Comparison of ENCODE assay signal across 18 cellular contexts in the genomic region with DNA sequence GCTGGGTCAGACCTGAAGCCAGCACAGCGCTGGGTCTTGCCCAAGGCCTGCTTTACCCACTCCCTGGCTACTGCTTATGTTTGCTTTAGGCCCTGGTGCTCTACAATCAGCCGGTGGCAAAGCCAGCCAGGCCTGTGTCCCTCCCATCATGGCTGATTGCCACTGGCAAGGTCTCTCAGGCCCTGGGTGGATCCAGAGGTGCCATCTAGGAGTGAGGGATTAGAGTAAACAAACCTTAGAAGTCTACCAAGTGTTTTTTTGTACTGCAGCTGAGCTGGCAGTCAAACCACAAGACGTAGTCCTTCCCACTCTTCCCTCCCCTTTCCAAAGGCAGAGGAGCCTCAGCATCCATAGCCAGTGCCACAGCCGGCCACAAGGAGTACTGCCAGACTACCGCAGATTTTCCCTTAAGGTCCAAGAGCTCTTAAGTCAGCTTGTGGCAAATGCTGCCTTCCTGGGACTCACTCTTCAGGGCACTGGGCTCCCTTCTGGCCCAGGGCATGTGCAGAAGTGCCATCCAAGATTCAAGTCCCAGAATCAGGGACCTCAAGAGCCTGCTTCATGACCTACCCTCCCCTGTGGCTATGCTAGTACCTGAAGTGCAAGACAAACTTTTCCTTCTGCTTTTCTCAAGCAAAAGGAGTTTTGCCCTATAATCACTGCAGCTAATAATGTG. TPM values are rescaled to one million over a fixed set of nuclear protein-coding genes. Genes with fewer than 3 reads are reported as not detected.
DNase-seq lines count a peak whose midpoint lies in the region; ATAC-seq and TF ChIP-seq lines count a peak whose summit lies in the region.
"Had no signal": no experiment of that assay in that cellular context is flagged by ENCODE, and none has a peak within 500 bp of the region (broad histone marks: within the 10 kb centered on the region; RNA-seq: fewer than 3 reads in every experiment).

No MANE protein-coding gene starts in this region.

- H3K79me2 ChIP-seq in hepatocyte, result no peaks in the 10 kb centered on the region

- TF ChIP-seq EP300 in stomach (IDR thresholded peaks at IDR 0.05), result no peak

- no peak overlapping the region for H3K9ac ChIP-seq in liver (ENCODE audit: low read depth in 1 of 2, low read length in 2 of 2)

- H3K9me3 ChIP-seq in body of pancreas, result no peaks in the 10 kb centered on the region
- no peaks in the 10 kb centered on the region for H3K9me3 ChIP-seq in liver (ENCODE audit: control insufficient read depth in 4 of 4, low read length in 3 of 4)
- H3K9me3 ChIP-seq in stomach, result no peaks in the 10 kb centered on the region
- no peaks in the 10 kb centered on the region for H3K9me3 ChIP-seq in BE2C
- H3K9me3 ChIP-seq in hepatocyte (ENCODE audit: low read depth), result no peaks in the 10 kb centered on the region
- H3K9me3 ChIP-seq: upper lobe of left lung had no signal

- H3K27me3 ChIP-seq in body of pancreas (no peaks in the 10 kb centered on the region), liver (ENCODE audit: control insufficient read depth in 4 of 4, insufficient read depth in 4 of 4, low read length in 3 of 4) (no peaks in the 10 kb centered on the region), stomach (no peaks in the 10 kb centered on the region), BE2C (no peaks in the 10 kb centered on the region), hepatocyte (no peaks in the 10 kb centered on the region)
- H3K27me3 ChIP-seq: upper lobe of left lung had no signal

- H3K4me1 ChIP-seq in body of pancreas, result peaks cover 16% of the 10 kb centered on the region
- H3K4me1 ChIP-seq in liver (ENCODE audit: control insufficient read depth in 4 of 4, insufficient read depth in 4 of 4, low read length in 3 of 4), result peaks cover 6 to 14% (median 9%) of the 10 kb centered on the region in 4 donors
- H3K4me1 ChIP-seq in stomach, result no peaks in the 10 kb centered on the region
- no peaks in the 10 kb centered on the region for H3K4me1 ChIP-seq in BE2C
- no peaks in the 10 kb centered on the region for H3K4me1 ChIP-seq in hepatocyte (ENCODE audit: insufficient read depth)
- H3K4me1 ChIP-seq: upper lobe of left lung had no signal

- WGBS in body of pancreas, 2 donors, result 41 to 42% methylated on average over 5 of the region's 5 CpGs
- whole genome bisulfite sequencing in liver, result 55% methylated on average over 5 of the region's 5 CpGs
- 29 to 59% (median 46%) methylated on average over 5 of the region's 5 CpGs for WGBS in stomach, 5 donors
- 87% methylated on average over 5 of the region's 5 CpGs for WGBS in hepatocyte (ENCODE audit: low lambda C conversion rate, missing lambda C conversion rate)

- peak; percentile 39 to 64 for TF ChIP-seq RAD21 in liver (IDR thresholded peaks at IDR 0.05)

- no peaks in the 10 kb centered on the region for H3K36me3 ChIP-seq in body of pancreas (replicated peaks in 1 of 2; ENCODE audit: insufficient read depth in 1 of 2, low read depth in 2 of 2)
- H3K36me3 ChIP-seq in liver (ENCODE audit: control insufficient read depth in 4 of 4, insufficient read depth in 3 of 4, low read depth in 1 of 4, low read length in 3 of 4), result no peaks in the 10 kb centered on the region
- H3K36me3 ChIP-seq in stomach, result no peaks in the 10 kb centered on the region
- no peaks in the 10 kb centered on the region for H3K36me3 ChIP-seq in BE2C
- H3K36me3 ChIP-seq in hepatocyte (replicated peaks; ENCODE audit: insufficient read depth, low read depth), result no peaks in the 10 kb centered on the region
- H3K36me3 ChIP-seq: upper lobe of left lung had no signal

- H4K20me1 ChIP-seq in hepatocyte (ENCODE audit: insufficient read depth, poor library complexity, severe bottlenecking), result no peaks in the 10 kb centered on the region

- ATAC-seq in body of pancreas, result peak; percentile 89
- ATAC-seq: CD8-positive, alpha-beta T cell had no signal

- intact Hi-C loops in body of pancreas (cut with DNase I) (no loop called here), stomach (cut with DNase I; ENCODE audit: low total_unique reads) (no loop called here)

- H2AFZ ChIP-seq in hepatocyte, result no peak overlapping the region

- TF ChIP-seq CTCF in LNCaP clone FGC (IDR thresholded peaks at IDR 0.05; ENCODE audit: control insufficient read depth, extremely low read depth, insufficient read depth) (no peak), body of pancreas (IDR thresholded peaks at IDR 0.05) (peak in 3 of 7 experiments; percentile 9 to 31 (median 25)), liver (IDR thresholded peaks at IDR 0.05; ENCODE audit: low read depth, low read length, missing input control) (no peak), stomach (IDR thresholded peaks at IDR 0.05) (peak in 1 of 7 experiments; percentile 28), BE2C (IDR thresholded peaks at IDR 0.05; ENCODE audit: low read depth, low read length) (no peak), hepatocyte (IDR thresholded peaks at IDR 0.05; ENCODE audit: poor library complexity) (no peak)

- H3K27ac ChIP-seq in body of pancreas, result no peak overlapping the region
- peak overlapping the region; percentile 21 to 51 for H3K27ac ChIP-seq in liver (ENCODE audit: low read depth in 1 of 2, low read length in 2 of 2)
- peak overlapping the region in 1 of 5 donors; percentile 23 for H3K27ac ChIP-seq in stomach
- no peak overlapping the region for H3K27ac ChIP-seq in hepatocyte

- H3K4me3 ChIP-seq in LNCaP clone FGC (ENCODE audit: low read depth, low read length), result no peak overlapping the region
- no peak overlapping the region for H3K4me3 ChIP-seq in body of pancreas
- H3K4me3 ChIP-seq in liver (ENCODE audit: low read depth in 1 of 3, low read length in 3 of 3), result no peak overlapping the region
- H3K4me3 ChIP-seq in stomach, result no peak overlapping the region
- H3K4me3 ChIP-seq in BE2C (ENCODE audit: low read depth, low read length), result no peak overlapping the region
- H3K4me3 ChIP-seq in hepatocyte, result no peak overlapping the region
- H3K4me3 ChIP-seq: upper lobe of left lung had no signal

- TF ChIP-seq POLR2A in body of pancreas (IDR thresholded peaks at IDR 0.05) (no peak), stomach (IDR thresholded peaks at IDR 0.05) (no peak)

- DNase-seq in LNCaP clone FGC (ENCODE audit: low read depth) (peak; percentile 74), body of pancreas (peak; percentile 75 to 93 (median 83)), stomach (peak; percentile 92), DMS79 treated with DMSO at 0.1 percent for 48 hours (lab: John Stamatoyannopoulos, UW) (no peak), BE2C (no peak), iPS-NIHi7 (ENCODE audit: extremely low spot score) (no peak), hepatocyte (ENCODE audit: low spot score) (no peak)
- DNase-seq: activated CD4-positive, alpha-beta T cell treated with anti-CD3 and anti-CD28 coated beads, Interleukin-2, amount 50 U/mL, for 4 hours; activated naive CD4-positive, alpha-beta T cell treated with anti-CD3 and anti-CD28 coated beads, Interleukin-2, amount 50 U/mL, for 16 hours; CD8-positive, alpha-beta T cell; DMS79; glutamatergic neuron; NCI-H1105; NCI-H2081 treated with DMSO at 0.1 percent for 48 hours; NCI-H774 had no signal

- no peaks in the 10 kb centered on the region for H3K9me2 ChIP-seq in hepatocyte (replicated peaks; ENCODE audit: insufficient read depth)

- no peak overlapping the region for H3K4me2 ChIP-seq in hepatocyte

TF ChIP-seq in liver, 16 proteins besides CTCF, POLR2A, EP300 and RAD21 (continues in another document):
- TF ChIP-seq ZBTB33 (IDR thresholded peaks at IDR 0.05), result peak; percentile 16
- TF ChIP-seq, protein P1, sequence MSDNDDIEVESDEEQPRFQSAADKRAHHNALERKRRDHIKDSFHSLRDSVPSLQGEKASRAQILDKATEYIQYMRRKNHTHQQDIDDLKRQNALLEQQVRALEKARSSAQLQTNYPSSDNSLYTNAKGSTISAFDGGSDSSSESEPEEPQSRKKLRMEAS (IDR thresholded peaks at IDR 0.05), result peak; percentile 82
- TF ChIP-seq RXRA (IDR thresholded peaks at IDR 0.05), result peak; percentile 72 to 86
- peak; percentile 88 for TF ChIP-seq YY1 (IDR thresholded peaks at IDR 0.05)
- no peak for TF ChIP-seq TAF1 (conservative IDR thresholded peaks at IDR 0.05)
- TF ChIP-seq HNF4G (IDR thresholded peaks at IDR 0.05), result no peak
- TF ChIP-seq EGR1 (IDR thresholded peaks at IDR 0.05; ENCODE audit: low read depth in 2 of 2), result peak in 1 of 2 donors; percentile 40

RNA-seq across cellular contexts. Expression of gene IL1RL2, which starts 20.0 kb away (rescaled TPM):
- total RNA-seq in body of pancreas (under 1 TPM in 1 of 2 donors, not detected in 1; 0.52 TPM), liver (1 to 10 TPM in 1 of 2 donors, under 1 TPM in 1; 0.98 to 1.3 TPM), stomach (1 to 10 TPM in 3 of 5 donors, not detected in 2; 2.2 to 4.3 (median 2.9) TPM), hepatocyte (not detected in 2 replicates)
- polyA plus RNA-seq in liver (1 to 10 TPM; 1.3 to 2.0 TPM), stomach (1 to 10 TPM in 2 of 3 donors, under 1 TPM in 1; 0.61 to 2.6 (median 1.2) TPM), hepatocyte (1.3 TPM in 1 of 2 replicates, not detected in the other)
- not detected for polyA plus RNA-seq in BE2C (2012; ENCODE audit: insufficient read depth, insufficient read length, low read depth)
- total RNA-seq: CD8-positive, alpha-beta T cell; mesothelial cell of epicardium had no signal

Comparison
In these comparisons a context has a peak if more than half of its experiments do, and no peak if none do; other contexts are left out.
1. DNase-seq: peak in LNCaP clone FGC (single experiment), body of pancreas (4 of 4) and stomach (single experiment); none in DMS79 treated with DMSO at 0.1 percent for 48 hours (single experiment), BE2C (single experiment), iPS-NIHi7 (single experiment) and hepatocyte (single experiment).
2. H3K27ac ChIP-seq: peak in liver (2 of 2); none in body of pancreas (0 of 4) and hepatocyte (single experiment).